Comparison of ENCODE assay signal across 15 cellular contexts in the genomic region with DNA sequence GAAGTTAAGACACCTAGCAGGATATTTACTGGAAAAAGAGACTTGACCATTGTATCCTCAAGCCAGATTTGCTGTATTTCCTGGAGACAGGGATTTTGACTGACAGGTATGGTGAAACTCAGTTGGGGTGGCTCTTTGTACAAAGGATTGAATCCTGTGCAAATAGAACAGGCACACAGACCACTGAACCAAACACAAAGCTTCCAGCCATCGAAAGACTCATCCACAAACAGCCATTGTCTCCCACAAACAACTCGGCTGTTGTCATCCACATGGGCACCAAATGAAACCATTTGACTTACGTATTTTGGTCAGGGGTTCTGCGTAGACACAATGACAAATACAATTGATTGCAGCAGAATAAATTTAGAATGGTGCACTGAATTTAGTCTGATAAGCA. TPM values are rescaled to one million over a fixed set of nuclear protein-coding genes. Genes with fewer than 3 reads are reported as not detected.
DNase-seq lines count a peak whose midpoint lies in the region; ATAC-seq, FAIRE-seq and TF ChIP-seq lines count a peak whose summit lies in the region.
"Had no signal": no experiment of that assay in that cellular context is flagged by ENCODE, and none has a peak within 500 bp of the region (broad histone marks: within the 10 kb centered on the region; RNA-seq: fewer than 3 reads in every experiment).

No MANE protein-coding gene starts in this region.

- DNase-seq in D721Med (ENCODE audit: insufficient read length, low spot score) (no peak), anterior cingulate cortex (lab: John Stamatoyannopoulos, UW) (peak in 40 of 58 donors; percentile 5 to 93 (median 36)), hippocampal formation (lab: John Stamatoyannopoulos, UW) (peak; percentile 61 to 88), occipital lobe (lab: John Stamatoyannopoulos, UW) (peak; percentile 35), AG20443 (ENCODE audit: low spot score) (no peak), mesendoderm (no peak)
- DNase-seq: GOT3, NCI-H1436 treated with DMSO at 0.1 percent for 48 hours, NCI-H2081 treated with DMSO at 0.1 percent for 48 hours, NCI-H526, SHP77 had no signal

- H3K18ac ChIP-seq in mesendoderm (ENCODE audit: low read length): no peak overlapping the region

- H3K4me2 ChIP-seq in mesendoderm (ENCODE audit: low read length): no peak overlapping the region
- H3K4me2 ChIP-seq: A549, KMS-11 had no signal

- no peak overlapping the region for H4K8ac ChIP-seq in mesendoderm (ENCODE audit: low read depth, low read length)

- no CpG with 5 or more reads among the region's 4 CpGs for WGBS in mesendoderm (ENCODE audit: extremely low coverage, insufficient coverage, low lambda C conversion rate)

- H3K4ac ChIP-seq in mesendoderm (ENCODE audit: low read depth, low read length): no peak overlapping the region

- no peaks in the 10 kb centered on the region for H3K4me1 ChIP-seq in mesendoderm (ENCODE audit: control insufficient read depth, low read depth, low read length)
- H3K4me1 ChIP-seq: A549 had no signal

- no peaks in the 10 kb centered on the region for H3K36me3 ChIP-seq in mesendoderm (ENCODE audit: control insufficient read depth, insufficient read depth, low read length)

- no peak overlapping the region for H3K23ac ChIP-seq in mesendoderm (ENCODE audit: low read length)

- no peak overlapping the region for H2BK15ac ChIP-seq in mesendoderm (replicated peaks; ENCODE audit: low read depth)

- no peaks in the 10 kb centered on the region for H3K27me3 ChIP-seq in mesendoderm (ENCODE audit: insufficient read depth, low read length, poor library complexity)

- no peak for ATAC-seq in HG02870 (IDR thresholded peaks at IDR 0.05; ENCODE audit: unreplicated experiment)
- no peak for ATAC-seq in HG03521 (IDR thresholded peaks at IDR 0.05; ENCODE audit: unreplicated experiment)
- ATAC-seq: A549 had no signal

- no peaks in the 10 kb centered on the region for H3K79me1 ChIP-seq in mesendoderm (ENCODE audit: low read length)

- H2BK120ac ChIP-seq in mesendoderm (ENCODE audit: low read depth, low read length): no peak overlapping the region

- peak; percentile 88 for FAIRE-seq in D721Med (lab: Jason Lieb, UNC)
- FAIRE-seq: A549 had no signal

- H3K27ac ChIP-seq in mesendoderm (ENCODE audit: low read depth, low read length): no peak overlapping the region
- H3K27ac ChIP-seq: A549, KMS-11 had no signal

- H2BK5ac ChIP-seq in mesendoderm (ENCODE audit: low read length): no peak overlapping the region

- H3K4me3 ChIP-seq in mesendoderm (ENCODE audit: low read length): no peak overlapping the region
- H3K4me3 ChIP-seq: A549 had no signal

- no peak overlapping the region for H2AK5ac ChIP-seq in mesendoderm (ENCODE audit: low read length)

- H3K79me2 ChIP-seq in mesendoderm (ENCODE audit: control insufficient read depth, insufficient read depth, low read length): no peaks in the 10 kb centered on the region

- no peak overlapping the region for H3K56ac ChIP-seq in mesendoderm (ENCODE audit: low read length)

- no peak overlapping the region for H4K5ac ChIP-seq in mesendoderm (ENCODE audit: low read length)

- no peak overlapping the region for H3K9ac ChIP-seq in mesendoderm (ENCODE audit: low read length)
- H3K9ac ChIP-seq: KMS-11 had no signal

- no peak for TF ChIP-seq CTCF in D721Med (IDR thresholded peaks at IDR 0.05; ENCODE audit: insufficient read depth, missing control alignments)

RNA-seq across cellular contexts. Expression of a gene that starts 15.9 kb away (rescaled TPM):
- 97.9 TPM for total RNA-seq in occipital lobe
- 1.2 TPM for polyA plus RNA-seq in mesendoderm (2013, experiment 1 of 2)
- polyA plus RNA-seq in mesendoderm (2013, experiment 2 of 2): 0.83 TPM

Comparison
In these comparisons a context has a peak if more than half of its experiments do, and no peak if none do; other contexts are left out.
1. DNase-seq: peak in anterior cingulate cortex (40 of 58), hippocampal formation (2 of 2) and occipital lobe (single experiment); none in D721Med (single experiment), AG20443 (single experiment) and mesendoderm (single experiment).